In the genomic region with DNA sequence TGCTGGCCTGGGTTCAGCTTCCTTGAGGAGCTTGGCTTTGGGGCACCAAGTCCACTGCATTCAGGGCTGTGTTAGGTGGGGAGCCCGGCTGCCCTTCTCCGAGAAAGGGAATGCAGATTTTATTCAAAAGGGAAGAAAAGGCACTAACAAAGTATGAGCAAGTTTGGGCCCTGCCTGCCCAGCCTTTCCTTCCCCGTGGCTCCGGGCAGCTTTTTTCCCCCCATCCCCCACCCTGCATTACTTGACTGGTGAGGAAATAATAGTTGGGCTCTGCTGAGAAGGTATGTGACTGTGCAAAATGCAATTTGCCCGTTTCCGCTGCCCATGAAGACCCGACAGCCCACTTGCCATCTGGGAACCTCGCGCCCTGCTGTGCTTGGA, we compare ENCODE assay signal across 10 cellular contexts.
DNase-seq lines count a peak whose midpoint lies in the region; FAIRE-seq lines count a peak whose summit lies in the region.
"Had no signal": no experiment of that assay in that cellular context is flagged by ENCODE, and none has a peak within 500 bp of the region (broad histone marks: within the 10 kb centered on the region; RNA-seq: fewer than 3 reads in every experiment).

No MANE protein-coding gene starts in this region.

- peak; percentile 50 for DNase-seq in ELF-1 (ENCODE audit: low read depth, low spot score)
- peak in 41 of 42 donors; percentile 11 to 79 (median 56) for DNase-seq in head of caudate nucleus
- DNase-seq in putamen (ENCODE audit: low spot score), result peak; percentile 69
- DNase-seq in HuH-7.5 (ENCODE audit: low spot score), result no peak
- no peak for DNase-seq in NCI-H82 treated with DMSO at 0.1 percent for 48 hours (lab: John Stamatoyannopoulos, UW; ENCODE audit: unreplicated experiment)
- DNase-seq in GM19239 (ENCODE audit: insufficient read length, low spot score), result no peak
- no peak for DNase-seq in NCI-H774 (lab: John Stamatoyannopoulos, UW)
- DNase-seq: activated CD4-positive, alpha-beta T cell treated with anti-CD3 and anti-CD28 coated beads, Interleukin-2, amount 10 ng/mL, durations not matched to agents 7 days and 5 days had no signal

- 55 to 86% (median 58%) methylated on average over 7 to 9 of the region's 9 CpGs for WGBS in adipose tissue, 3 donors

- peak overlapping the region; percentile 33 for H3K27ac ChIP-seq in adipose tissue (ENCODE audit: low read depth, low read length)

- intact Hi-C loops in head of caudate nucleus (cut with DNase I), result no loop called here

- FAIRE-seq in GM19239 (lab: Jason Lieb, UNC), result no peak
- FAIRE-seq: frontal cortex had no signal

Comparison
In these comparisons a context has a peak if more than half of its experiments do, and no peak if none do; other contexts are left out.
1. DNase-seq: peak in ELF-1 (single experiment), head of caudate nucleus (41 of 42) and putamen (single experiment); none in HuH-7.5 (single experiment), NCI-H82 treated with DMSO at 0.1 percent for 48 hours (single experiment), GM19239 (single experiment) and NCI-H774 (single experiment).